In genomic region chr5:134889335-134889734, GRCh38 we compare ENCODE assay signal across 33 cellular contexts.
"Had no signal": no experiment of that assay in that cellular context is flagged by ENCODE, and none has a peak within 500 bp of the region (broad histone marks: within the 10 kb centered on the region; RNA-seq: fewer than 3 reads in every experiment).

No MANE protein-coding gene starts in this region.

- H3K27me3 ChIP-seq: adrenal gland, body of pancreas, brain microvascular endothelial cell, breast epithelium had no signal

- H3K9me3 ChIP-seq: adrenal gland, body of pancreas, breast epithelium had no signal

- H3K4me3 ChIP-seq: adrenal gland, body of pancreas, breast epithelium had no signal

- DNase-seq: activated B cell treated with CpG ODN at 0.5 μM for 24 hours; activated CD4-positive, alpha-beta memory T cell treated with anti-CD3 and anti-CD28 coated beads for 36 hours; activated CD4-positive, alpha-beta T cell treated with anti-CD3 and anti-CD28 coated beads for 4 hours; activated CD4-positive, alpha-beta T cell treated with anti-CD3 and anti-CD28 coated beads, Interleukin-2, amount 10 ng/mL, durations not matched to agents 24 days and 14 days; activated CD4-positive, alpha-beta T cell treated with anti-CD3 and anti-CD28 coated beads, Interleukin-2, amount 50 U/mL, for 1 hour; activated CD4-positive, alpha-beta T cell treated with anti-CD3 and anti-CD28 coated beads, Interleukin-2, amount 50 U/mL, for 4 hours; activated CD4-positive, CD25-positive, alpha-beta regulatory T cell treated with anti-CD3 and anti-CD28 coated beads, Interleukin-2, amount 50 U/mL, for 72 hours; activated CD8-positive, alpha-beta memory T cell treated with anti-CD3 and anti-CD28 coated beads, Interleukin-2, amount 50 U/mL, for 4 hours; activated CD8-positive, alpha-beta T cell treated with anti-CD3 and anti-CD28 coated beads for 36 hours; activated effector memory CD4-positive, alpha-beta T cell treated with anti-CD3 and anti-CD28 coated beads, Interleukin-2, amount 50 U/mL, for 16 hours; activated gamma-delta T cell treated with Interleukin-2 at 50 U/mL for 16 hours; activated naive CD4-positive, alpha-beta T cell; activated naive CD4-positive, alpha-beta T cell treated with anti-CD3 and anti-CD28 coated beads for 36 hours; activated naive CD4-positive, alpha-beta T cell treated with anti-CD3 and anti-CD28 coated beads, Interleukin-2, amount 50 U/mL, for 16 hours; activated T-cell treated with anti-CD3 and anti-CD28 coated beads, Interleukin-2, amount 50 U/mL, for 4 hours; activated T-cell treated with anti-CD3 and anti-CD28 coated beads, Interleukin-2, amount 50 U/mL, for 72 hours; adrenal gland; amniotic stem cell; aorta; brain microvascular endothelial cell; cerebellar nuclear complex; SW 1271; T-helper 1 cell; T-helper 2 cell; T-helper 9 cell had no signal

- H3K4me1 ChIP-seq: body of pancreas, breast epithelium had no signal

- H3K36me3 ChIP-seq: breast epithelium had no signal

- ATAC-seq: activated CD8-positive, alpha-beta T cell treated with anti-CD3 and anti-CD28 coated beads for 36 hours; activated T-cell treated with anti-CD3 and anti-CD28 coated beads, Interleukin-2, amount 50 U/mL, for 4 hours; activated T-cell treated with anti-CD3 and anti-CD28 coated beads, Interleukin-2, amount 50 U/mL, for 72 hours; activated T-helper 17 cell treated with anti-CD3 and anti-CD28 coated beads, Interleukin-2, amount 50 U/mL, for 72 hours; body of pancreas had no signal

- H3K9me3 Mint-ChIP-seq: activated B cell treated with CpG ODN at 0.5 μM for 24 hours; activated CD4-positive, alpha-beta memory T cell treated with anti-CD3 and anti-CD28 coated beads for 36 hours; activated CD4-positive, alpha-beta T cell treated with anti-CD3 and anti-CD28 coated beads, Interleukin-2, amount 10 ng/mL, durations not matched to agents 24 days and 14 days; activated CD8-positive, alpha-beta T cell treated with anti-CD3 and anti-CD28 coated beads for 36 hours; activated naive CD4-positive, alpha-beta T cell treated with anti-CD3 and anti-CD28 coated beads for 36 hours; activated T-cell treated with anti-CD3 and anti-CD28 coated beads, Interleukin-2, amount 50 U/mL, for 4 hours; activated T-cell treated with anti-CD3 and anti-CD28 coated beads, Interleukin-2, amount 50 U/mL, for 72 hours; activated T-helper 1 cell treated with anti-CD3 and anti-CD28 coated beads, Interleukin-12 subunit alpha, Interleukin-12 subunit beta, Interleukin-2, Interleukin-4 antibody, amounts not matched to agents 30 ng/mL and 10 ng/mL and 1 ng/mL, durations not matched to agents 14 hours and 24 hours and 36 hours; activated T-helper 17 cell treated with anti-CD3 and anti-CD28 coated beads, Interleukin-2, amount 50 U/mL, for 72 hours; central memory CD8-positive, alpha-beta T cell; T-helper 1 cell treated with Interleukin-12 subunit alpha and Interleukin-12 subunit beta and Interleukin-4 antibody, amounts not matched to agents 30 μg/mL and 1 μg/mL, for 36 hours; T-helper 2 cell treated with Interferon-gamma antibody and Interleukin-4, amounts not matched to agents 5 μg/mL and 100 μg/mL, for 36 hours had no signal

- H3K27ac Mint-ChIP-seq: activated B cell treated with CpG ODN at 0.5 μM for 24 hours; activated CD4-positive, alpha-beta memory T cell treated with anti-CD3 and anti-CD28 coated beads for 36 hours; activated CD4-positive, alpha-beta T cell treated with anti-CD3 and anti-CD28 coated beads, Interleukin-2, amount 10 ng/mL, durations not matched to agents 24 days and 14 days; activated CD8-positive, alpha-beta T cell treated with anti-CD3 and anti-CD28 coated beads for 36 hours; activated naive CD4-positive, alpha-beta T cell treated with anti-CD3 and anti-CD28 coated beads for 36 hours; activated T-cell treated with anti-CD3 and anti-CD28 coated beads, Interleukin-2, amount 50 U/mL, for 72 hours; activated T-helper 1 cell treated with anti-CD3 and anti-CD28 coated beads, Interleukin-12 subunit alpha, Interleukin-12 subunit beta, Interleukin-2, Interleukin-4 antibody, amounts not matched to agents 30 ng/mL and 10 ng/mL and 1 ng/mL, durations not matched to agents 14 hours and 24 hours and 36 hours; activated T-helper 17 cell treated with anti-CD3 and anti-CD28 coated beads, Interleukin-2, amount 50 U/mL, for 72 hours; T-helper 1 cell treated with Interleukin-12 subunit alpha and Interleukin-12 subunit beta and Interleukin-4 antibody, amounts not matched to agents 30 μg/mL and 1 μg/mL, for 36 hours; T-helper 2 cell treated with Interferon-gamma antibody and Interleukin-4, amounts not matched to agents 5 μg/mL and 100 μg/mL, for 36 hours had no signal

- H3K27me3 Mint-ChIP-seq: activated B cell treated with CpG ODN at 0.5 μM for 24 hours; activated CD4-positive, alpha-beta memory T cell treated with anti-CD3 and anti-CD28 coated beads for 36 hours; activated CD4-positive, alpha-beta T cell treated with anti-CD3 and anti-CD28 coated beads, Interleukin-2, amount 10 ng/mL, durations not matched to agents 24 days and 14 days; activated CD8-positive, alpha-beta T cell treated with anti-CD3 and anti-CD28 coated beads for 36 hours; activated T-helper 17 cell treated with anti-CD3 and anti-CD28 coated beads, Interleukin-2, amount 50 U/mL, for 72 hours; central memory CD8-positive, alpha-beta T cell had no signal

- H3K27ac ChIP-seq: adrenal gland, body of pancreas, brain microvascular endothelial cell, breast epithelium, VCaP had no signal

- H3K4me3 Mint-ChIP-seq: activated B cell treated with CpG ODN at 0.5 μM for 24 hours; activated CD4-positive, alpha-beta memory T cell treated with anti-CD3 and anti-CD28 coated beads for 36 hours; activated CD4-positive, alpha-beta T cell treated with anti-CD3 and anti-CD28 coated beads, Interleukin-2, amount 10 ng/mL, durations not matched to agents 24 days and 14 days; activated CD8-positive, alpha-beta T cell treated with anti-CD3 and anti-CD28 coated beads for 36 hours; activated naive CD4-positive, alpha-beta T cell treated with anti-CD3 and anti-CD28 coated beads for 36 hours; activated T-cell treated with anti-CD3 and anti-CD28 coated beads, Interleukin-2, amount 50 U/mL, for 4 hours; activated T-cell treated with anti-CD3 and anti-CD28 coated beads, Interleukin-2, amount 50 U/mL, for 72 hours; activated T-helper 1 cell treated with anti-CD3 and anti-CD28 coated beads, Interleukin-12 subunit alpha, Interleukin-12 subunit beta, Interleukin-2, Interleukin-4 antibody, amounts not matched to agents 30 ng/mL and 10 ng/mL and 1 ng/mL, durations not matched to agents 14 hours and 24 hours and 36 hours; activated T-helper 17 cell treated with anti-CD3 and anti-CD28 coated beads, Interleukin-2, amount 50 U/mL, for 72 hours; central memory CD8-positive, alpha-beta T cell; T-helper 1 cell treated with Interleukin-12 subunit alpha and Interleukin-12 subunit beta and Interleukin-4 antibody, amounts not matched to agents 30 μg/mL and 1 μg/mL, for 36 hours; T-helper 2 cell treated with Interferon-gamma antibody and Interleukin-4, amounts not matched to agents 5 μg/mL and 100 μg/mL, for 36 hours had no signal
